ENCODE assay signal across 15 cellular contexts in genomic region chr7:50956522-50957155, GRCh38.
DNase-seq lines count a peak whose midpoint lies in the region; ATAC-seq and TF ChIP-seq lines count a peak whose summit lies in the region.
"Had no signal": no experiment of that assay in that cellular context is flagged by ENCODE, and none has a peak within 500 bp of the region (broad histone marks: within the 10 kb centered on the region; RNA-seq: fewer than 3 reads in every experiment).

No MANE protein-coding gene starts in this region.

- no peak for TF ChIP-seq CTCF in PC-9 (conservative IDR thresholded peaks at IDR 0.05)
- no peak for TF ChIP-seq CTCF in WERI-Rb-1 (IDR thresholded peaks at IDR 0.05; ENCODE audit: low read depth, low read length)

- H2AFZ ChIP-seq in PC-9: no peak overlapping the region

- no peak for ATAC-seq in SK-N-SH treated with all-trans-retinoic acid at 6 μM for 48 hours

- DNase-seq in activated CD4-positive, alpha-beta T cell treated with anti-CD3 and anti-CD28 coated beads, Interleukin-2, amount 10 ng/mL, durations not matched to agents 24 days and 14 days: peak; percentile 38
- no peak for DNase-seq in activated CD4-positive, alpha-beta T cell treated with anti-CD3 and anti-CD28 coated beads for 48 hours
- peak; percentile 55 for DNase-seq in NCI-H69 (lab: John Stamatoyannopoulos, UW)
- DNase-seq in kidney tubule cell (ENCODE audit: low spot score): peak; percentile 36
- no peak for DNase-seq in PC-9
- no peak for DNase-seq in WERI-Rb-1
- DNase-seq: BE2C; CD4-positive, alpha-beta memory T cell; EL; NCI-H1105; NCI-H226; NCI-H526; Right ventricle myocardium superior had no signal

- no TSS peak for BruUV-seq in PC-9 (replicated peaks; lab: Mats Ljungman, UMichigan)

- intact Hi-C loops in activated CD4-positive, alpha-beta T cell treated with anti-CD3 and anti-CD28 coated beads, Interleukin-2, amount 10 ng/mL, durations not matched to agents 24 days and 14 days (cut with micrococcal nuclease): no loop called here
- intact Hi-C loops in PC-9 (cut with micrococcal nuclease; ENCODE audit: unreplicated experiment): no loop called here

- H3K4me3 Mint-ChIP-seq in activated CD4-positive, alpha-beta T cell treated with anti-CD3 and anti-CD28 coated beads, Interleukin-2, amount 10 ng/mL, durations not matched to agents 24 days and 14 days: no peak overlapping the region
- H3K4me3 Mint-ChIP-seq: CD4-positive, alpha-beta memory T cell had no signal

- H3K27me3 Mint-ChIP-seq in activated CD4-positive, alpha-beta T cell treated with anti-CD3 and anti-CD28 coated beads, Interleukin-2, amount 10 ng/mL, durations not matched to agents 24 days and 14 days: no peaks in the 10 kb centered on the region

- H3K79me2 ChIP-seq in PC-9 (ENCODE audit: low read depth): no peaks in the 10 kb centered on the region

- H3K9me3 ChIP-seq in PC-9 (ENCODE audit: insufficient read depth, low read depth) (peaks cover under 1% of the 10 kb centered on the region; the same call in 1 of the 2 replicates), WERI-Rb-1 (ENCODE audit: severe bottlenecking) (no peaks in the 10 kb centered on the region)
- H3K9me3 ChIP-seq: BE2C had no signal

- CTCF ChIA-PET in PC-9 (lab: Charles Lee): no interaction called here

- no peak overlapping the region for H3K27ac Mint-ChIP-seq in activated CD4-positive, alpha-beta T cell treated with anti-CD3 and anti-CD28 coated beads, Interleukin-2, amount 10 ng/mL, durations not matched to agents 24 days and 14 days
- H3K27ac Mint-ChIP-seq: CD4-positive, alpha-beta memory T cell had no signal

- H3K4me3 ChIP-seq in PC-9: no peak overlapping the region
- no peak overlapping the region for H3K4me3 ChIP-seq in WERI-Rb-1 (ENCODE audit: low read depth, low read length)

- H3K9me2 ChIP-seq in PC-9 (ENCODE audit: insufficient read depth): no peaks in the 10 kb centered on the region

- H3K27me3 ChIP-seq in PC-9 (ENCODE audit: insufficient read depth, low read depth): no peaks in the 10 kb centered on the region
- H3K27me3 ChIP-seq in WERI-Rb-1 (ENCODE audit: insufficient read depth, low read depth, severe bottlenecking): peaks cover 5% of the 10 kb centered on the region

- no peak overlapping the region for H3K27ac ChIP-seq in PC-9
- H3K27ac ChIP-seq in WERI-Rb-1: no peak overlapping the region
- H3K27ac ChIP-seq: HL-60 had no signal

- POLR2A ChIA-PET in PC-9 (lab: Charles Lee; ENCODE audit: unreplicated experiment): no interaction called here

- no peaks in the 10 kb centered on the region for H3K36me3 Mint-ChIP-seq in activated CD4-positive, alpha-beta T cell treated with anti-CD3 and anti-CD28 coated beads, Interleukin-2, amount 10 ng/mL, durations not matched to agents 24 days and 14 days (ENCODE audit: low read depth)
- H3K36me3 Mint-ChIP-seq: CD4-positive, alpha-beta memory T cell had no signal

- H3K36me3 ChIP-seq in PC-9 (ENCODE audit: low read depth): no peaks in the 10 kb centered on the region
- H3K36me3 ChIP-seq in WERI-Rb-1: no peaks in the 10 kb centered on the region
- H3K36me3 ChIP-seq: BE2C had no signal

- no peak overlapping the region for H3K4me2 ChIP-seq in PC-9

- H3F3A ChIP-seq in PC-9 (ENCODE audit: insufficient read depth, low read depth): peaks cover 19% of the 10 kb centered on the region

- H3K9me3 Mint-ChIP-seq in activated CD4-positive, alpha-beta T cell treated with anti-CD3 and anti-CD28 coated beads, Interleukin-2, amount 10 ng/mL, durations not matched to agents 24 days and 14 days: no peaks in the 10 kb centered on the region

- no peaks in the 10 kb centered on the region for H3K4me1 Mint-ChIP-seq in activated CD4-positive, alpha-beta T cell treated with anti-CD3 and anti-CD28 coated beads, Interleukin-2, amount 10 ng/mL, durations not matched to agents 24 days and 14 days
- H3K4me1 Mint-ChIP-seq: CD4-positive, alpha-beta memory T cell had no signal

- H4K20me1 ChIP-seq in PC-9 (ENCODE audit: insufficient read depth): no peaks in the 10 kb centered on the region

- H3K4me1 ChIP-seq in PC-9 (replicated peaks; ENCODE audit: insufficient read depth): peaks cover 55% of the 10 kb centered on the region
- H3K4me1 ChIP-seq: BE2C had no signal

TF ChIP-seq in SK-N-SH treated with all-trans-retinoic acid at 6 μM for 48 hours, 23 proteins besides CTCF, POLR2A, EP300 and RAD21:
- no peak for TF ChIP-seq PPARA (CRISPR knock-in tag; IDR thresholded peaks at IDR 0.05; ENCODE audit: borderline replicate concordance)
- TF ChIP-seq CSRNP3 (CRISPR knock-in tag; IDR thresholded peaks at IDR 0.05): no peak
- no peak for TF ChIP-seq BACH2 (CRISPR knock-in tag; IDR thresholded peaks at IDR 0.05; ENCODE audit: borderline replicate concordance)
- no peak for TF ChIP-seq ZC3H10 (CRISPR knock-in tag; IDR thresholded peaks at IDR 0.05)
- no peak for TF ChIP-seq POU6F1 (CRISPR knock-in tag; IDR thresholded peaks at IDR 0.05; ENCODE audit: borderline replicate concordance, low read depth)
- no peak for TF ChIP-seq ARNTL (CRISPR knock-in tag; IDR thresholded peaks at IDR 0.05; ENCODE audit: borderline replicate concordance, low read depth)
- no peak for TF ChIP-seq PATZ1 (CRISPR knock-in tag; IDR thresholded peaks at IDR 0.05; ENCODE audit: borderline replicate concordance)
- no peak for TF ChIP-seq SNAI2 (CRISPR knock-in tag; IDR thresholded peaks at IDR 0.05)
- no peak for TF ChIP-seq ZFP30 (CRISPR knock-in tag; IDR thresholded peaks at IDR 0.05)
- TF ChIP-seq CSDC2 (CRISPR knock-in tag; IDR thresholded peaks at IDR 0.05): no peak
- no peak for TF ChIP-seq ZNF70 (CRISPR knock-in tag; IDR thresholded peaks at IDR 0.05)
- TF ChIP-seq ZNF565 (CRISPR knock-in tag; conservative IDR thresholded peaks at IDR 0.05; ENCODE audit: low read depth): no peak
- TF ChIP-seq RARB (CRISPR knock-in tag; IDR thresholded peaks at IDR 0.05): no peak
- no peak for TF ChIP-seq TCF4 (CRISPR knock-in tag; IDR thresholded peaks at IDR 0.05; ENCODE audit: borderline replicate concordance)
- TF ChIP-seq ZNF8 (CRISPR knock-in tag; IDR thresholded peaks at IDR 0.05): no peak

Comparison
In these comparisons a context has a peak if more than half of its experiments do, and no peak if none do; other contexts are left out.
1. DNase-seq: peak in activated CD4-positive, alpha-beta T cell treated with anti-CD3 and anti-CD28 coated beads, Interleukin-2, amount 10 ng/mL, durations not matched to agents 24 days and 14 days (single experiment), NCI-H69 (single experiment) and kidney tubule cell (single experiment); none in activated CD4-positive, alpha-beta T cell treated with anti-CD3 and anti-CD28 coated beads for 48 hours (single experiment), PC-9 (0 of 2) and WERI-Rb-1 (single experiment).